In the genomic region with DNA sequence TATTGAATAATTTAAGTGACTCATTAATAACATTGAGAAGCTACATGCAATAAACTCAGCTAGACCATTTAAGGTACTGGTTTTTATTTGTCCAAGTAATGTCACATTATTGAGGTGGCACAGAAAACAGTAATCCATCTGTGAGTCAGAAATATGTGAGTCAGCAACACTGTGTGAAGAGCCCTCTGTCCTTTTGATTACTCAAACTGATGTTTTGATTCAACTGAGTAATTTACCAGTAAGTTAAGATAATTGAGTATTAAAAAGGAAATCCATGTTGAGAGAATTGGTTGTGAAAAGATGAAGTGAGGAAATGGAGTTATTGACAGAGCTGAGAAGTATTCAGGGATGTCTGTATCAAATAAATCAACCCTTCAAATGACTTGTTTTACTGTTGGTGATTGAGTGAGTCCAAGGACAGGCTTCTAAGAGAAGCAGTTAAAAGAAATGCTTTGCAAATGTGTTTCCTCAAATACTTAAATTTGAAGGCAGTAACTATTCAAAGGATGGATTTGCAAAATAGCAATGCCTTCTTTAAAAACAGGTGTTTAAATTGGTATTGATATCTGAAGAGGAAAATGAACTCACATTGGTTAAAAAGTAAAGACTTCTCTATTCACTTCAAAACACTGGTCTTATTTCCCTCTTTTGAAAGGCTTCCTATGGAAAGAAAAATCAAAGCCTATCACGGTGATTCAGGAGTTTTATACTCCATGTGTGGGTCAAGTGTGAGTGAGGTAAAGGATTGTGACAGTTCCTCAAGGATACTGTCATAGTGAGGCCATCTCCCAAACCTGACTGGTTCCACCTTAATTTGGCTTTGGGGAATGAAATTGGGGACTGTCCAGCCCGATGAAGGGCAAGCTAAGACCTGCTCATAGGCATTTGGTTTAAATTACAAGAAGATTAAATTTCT, we compare ENCODE assay signal across 10 cellular contexts.
A peak's percentile ranks its signal among the peaks of the same experiment; 100 is the strongest.
DNase-seq lines count a peak whose midpoint lies in the region; ATAC-seq, FAIRE-seq and TF ChIP-seq lines count a peak whose summit lies in the region.
"Had no signal": no experiment of that assay in that cellular context is flagged by ENCODE, and none has a peak within 500 bp of the region (broad histone marks: within the 10 kb centered on the region; RNA-seq: fewer than 3 reads in every experiment).

No MANE protein-coding gene starts in this region.

- no peaks in the 10 kb centered on the region for H3K27me3 Mint-ChIP-seq in Calu3 (ENCODE audit: unreplicated experiment)

- peak overlapping the region; percentile 60 for H3K27ac Mint-ChIP-seq in Calu3 (ENCODE audit: unreplicated experiment)
- H3K27ac Mint-ChIP-seq: stimulated activated memory B cell treated with anti-CD40 and anti-IgM and Interleukin-4, amounts not matched to agents 10 μg/mL and 1 μg/mL and 100 μg/mL, for 72 hours had no signal

- H3K9me2 ChIP-seq in HCT116 (ENCODE audit: insufficient read depth), result no peaks in the 10 kb centered on the region
- H3K9me2 ChIP-seq in hepatocyte (replicated peaks; ENCODE audit: insufficient read depth), result no peaks in the 10 kb centered on the region

- no peak for TF ChIP-seq RAD21 in HCT116 (IDR thresholded peaks at IDR 0.05; ENCODE audit: low read depth)

- RAD21 ChIA-PET in HCT116 (lab: Charles Lee; ENCODE audit: low non-redundant PET in 1 of 2, low total read pairs in 2 of 2, uncharacterized antibody in 2 of 2, unreplicated experiment in 2 of 2), result no interaction called here

- DNase-seq in Calu3 (peak; percentile 8), HCT116 (ENCODE audit: low read depth, low spot score) (peak; percentile 73), GM13976 (ENCODE audit: low spot score) (no peak), hepatocyte (ENCODE audit: low spot score) (no peak), left ventricle myocardium inferior (no peak)

- no peaks in the 10 kb centered on the region for H3K9me3 Mint-ChIP-seq in Calu3 (ENCODE audit: low read depth, unreplicated experiment)
- H3K9me3 Mint-ChIP-seq: stimulated activated memory B cell treated with anti-CD40 and anti-IgM and Interleukin-4, amounts not matched to agents 10 μg/mL and 1 μg/mL and 100 μg/mL, for 72 hours had no signal

- H3K27me3 ChIP-seq in HCT116 (ENCODE audit: insufficient read depth, low read length), result no peaks in the 10 kb centered on the region
- no peaks in the 10 kb centered on the region for H3K27me3 ChIP-seq in hepatocyte
- peaks cover 12% of the 10 kb centered on the region for H3K27me3 ChIP-seq in left ventricle myocardium inferior (ENCODE audit: low read depth)

- no peak for TF ChIP-seq POLR2A in HCT116 (IDR thresholded peaks at IDR 0.05; ENCODE audit: borderline replicate concordance, extremely low read depth, insufficient read depth, insufficient read length)

- H2AFZ ChIP-seq in HCT116 (ENCODE audit: low read depth, low read length, poor library complexity, severe bottlenecking) (peak overlapping the region; percentile 75), hepatocyte (no peak overlapping the region)

- H3K36me3 Mint-ChIP-seq in Calu3 (ENCODE audit: insufficient read depth, unreplicated experiment), result no peaks in the 10 kb centered on the region
- H3K36me3 Mint-ChIP-seq: stimulated activated memory B cell treated with anti-CD40 and anti-IgM and Interleukin-4, amounts not matched to agents 10 μg/mL and 1 μg/mL and 100 μg/mL, for 72 hours had no signal

- intact Hi-C loops in Calu3 (cut with micrococcal nuclease; ENCODE audit: unreplicated experiment) (no loop called here), HCT116 (cut with micrococcal nuclease) (no loop called here), left ventricle myocardium inferior (cut with micrococcal nuclease) (no loop called here)

- peak; percentile 88 for ATAC-seq in HCT116
- ATAC-seq in GM19351 (IDR thresholded peaks at IDR 0.05; ENCODE audit: unreplicated experiment), result no peak
- ATAC-seq: left lobe of liver; stimulated activated memory B cell treated with anti-CD40 and anti-IgM and Interleukin-4, amounts not matched to agents 10 μg/mL and 1 μg/mL and 100 μg/mL, for 72 hours had no signal

- POLR2A ChIA-PET in HCT116 (lab: Charles Lee), result interaction anchor here (1.1 kb wide), 1 partner anchor 8 kb away, joined by 5 read pairs; no protein-coding TSS in a partner anchor

- H3K9me3 ChIP-seq in HCT116 (ENCODE audit: control insufficient read depth in 1 of 2, insufficient read depth in 1 of 2, low read depth in 1 of 2, low read length in 2 of 2), result no peaks in the 10 kb centered on the region
- H3K9me3 ChIP-seq in hepatocyte (ENCODE audit: low read depth), result no peaks in the 10 kb centered on the region
- H3K9me3 ChIP-seq in left ventricle myocardium inferior (replicated peaks), result no peaks in the 10 kb centered on the region

- BruUV-seq in Calu3 (replicated peaks; lab: Mats Ljungman, UMichigan) (no TSS peak), HCT116 (replicated peaks; lab: Mats Ljungman, UMichigan) (no TSS peak)

- in situ Hi-C loops in GM13976 (cut with MboI; ENCODE audit: low sequenced_read_pairs, unreplicated experiment), result loop anchor here (25.0 kb wide), 2 partner anchors 519 to 819 kb away; partner anchors contain the start of genes LEPR and LEPROT

- H3K36me3 ChIP-seq in HCT116 (ENCODE audit: control insufficient read depth in 1 of 2, insufficient read depth in 2 of 2, low read length in 2 of 2) (no peaks in the 10 kb centered on the region), hepatocyte (replicated peaks; ENCODE audit: insufficient read depth, low read depth) (no peaks in the 10 kb centered on the region), left ventricle myocardium inferior (no peaks in the 10 kb centered on the region)

- H3K4me1 ChIP-seq in HCT116 (ENCODE audit: control insufficient read depth in 1 of 2, insufficient read depth in 2 of 2, low read length in 2 of 2) (peaks cover 16 to 24% of the 10 kb centered on the region in 2 experiments; a peak in 3 of 4 replicates), hepatocyte (ENCODE audit: insufficient read depth) (no peaks in the 10 kb centered on the region), left ventricle myocardium inferior (no peaks in the 10 kb centered on the region)

- H3K27ac ChIP-seq in HCT116 (ENCODE audit: low read depth, low read length) (peak overlapping the region; percentile 44; the same call in 1 of the 2 replicates), hepatocyte (no peak overlapping the region), left ventricle myocardium inferior (replicated peaks) (no peak overlapping the region)

- peak; percentile 19 for FAIRE-seq in TTC549 (lab: Jason Lieb, UNC)
- peak; percentile 97 for FAIRE-seq in islet of Langerhans (lab: Jason Lieb, UNC)

- H3K4me2 ChIP-seq in HCT116 (ENCODE audit: low read length) (peak overlapping the region; percentile 32), hepatocyte (no peak overlapping the region)

- H3K4me3 Mint-ChIP-seq in Calu3 (ENCODE audit: low read depth, unreplicated experiment), result no peak overlapping the region
- H3K4me3 Mint-ChIP-seq: stimulated activated memory B cell treated with anti-CD40 and anti-IgM and Interleukin-4, amounts not matched to agents 10 μg/mL and 1 μg/mL and 100 μg/mL, for 72 hours had no signal

- peaks cover 9% of the 10 kb centered on the region for H3K4me1 Mint-ChIP-seq in Calu3 (ENCODE audit: low read depth, unreplicated experiment)
- H3K4me1 Mint-ChIP-seq: stimulated activated memory B cell treated with anti-CD40 and anti-IgM and Interleukin-4, amounts not matched to agents 10 μg/mL and 1 μg/mL and 100 μg/mL, for 72 hours had no signal

- H4K20me1 ChIP-seq in HCT116 (ENCODE audit: insufficient read depth) (no peaks in the 10 kb centered on the region), hepatocyte (ENCODE audit: insufficient read depth, poor library complexity, severe bottlenecking) (no peaks in the 10 kb centered on the region)

- WGBS in hepatocyte (ENCODE audit: low lambda C conversion rate, missing lambda C conversion rate), result 72% methylated on average over 2 of the region's 2 CpGs

- H3K4me3 ChIP-seq in HCT116 (replicated peaks in 1 of 2; ENCODE audit: low read depth in 1 of 2, low read length in 2 of 2) (no peak overlapping the region), hepatocyte (no peak overlapping the region), left ventricle myocardium inferior (no peak overlapping the region)

- TF ChIP-seq CTCF in Calu3 (IDR thresholded peaks at IDR 0.05; ENCODE audit: unreplicated experiment) (no peak), HCT116 (IDR thresholded peaks at IDR 0.05 in 2 of 3, conservative IDR thresholded peaks at IDR 0.05 in 1 of 3; ENCODE audit: borderline replicate concordance in 1 of 3, insufficient read depth in 1 of 3, low read depth in 2 of 3, low read length in 2 of 3) (no peak), GM13976 (IDR thresholded peaks at IDR 0.05; ENCODE audit: borderline replicate concordance, control extremely low read depth, extremely low read depth, insufficient read depth, missing control alignments) (no peak), hepatocyte (IDR thresholded peaks at IDR 0.05; ENCODE audit: poor library complexity) (no peak), left ventricle myocardium inferior (IDR thresholded peaks at IDR 0.05; ENCODE audit: borderline replicate concordance) (no peak)

- H3K79me2 ChIP-seq in HCT116 (ENCODE audit: insufficient read depth, low read length) (no peaks in the 10 kb centered on the region), hepatocyte (no peaks in the 10 kb centered on the region)

- no peak overlapping the region for H3K9ac ChIP-seq in HCT116 (ENCODE audit: low read length)

- CTCF ChIA-PET in Calu3 (lab: Charles Lee) (interaction anchor here (0.7 to 0.9 kb wide), 8 partner anchors 11 to 542 kb away, joined by 3 to 6 read pairs (median 4); no protein-coding TSS in a partner anchor), HCT116 (lab: Charles Lee) (interaction anchor here (0.7 to 2.0 kb wide), 2 partner anchors 9 to 11 kb away, joined by 3 to 8 read pairs; no protein-coding TSS in a partner anchor)

TF ChIP-seq in HCT116, 20 proteins besides CTCF, POLR2A, EP300 and RAD21 (continues in another document):
- TF ChIP-seq POLR2AphosphoS5 (IDR thresholded peaks at IDR 0.05; ENCODE audit: low read depth, low read length) (peak; percentile 18; the same call in 1 of the 2 replicates), YY1 (IDR thresholded peaks at IDR 0.05; ENCODE audit: extremely low read depth, insufficient replicate concordance, low read depth, low read length) (no peak)

Comparison
In these comparisons a context has a peak if more than half of its experiments do, and no peak if none do; other contexts are left out.
1. DNase-seq: peak in Calu3 (single experiment) and HCT116 (single experiment); none in GM13976 (single experiment), hepatocyte (single experiment) and left ventricle myocardium inferior (single experiment).